ENCODE assay signal across 2 cellular contexts in the genomic region with DNA sequence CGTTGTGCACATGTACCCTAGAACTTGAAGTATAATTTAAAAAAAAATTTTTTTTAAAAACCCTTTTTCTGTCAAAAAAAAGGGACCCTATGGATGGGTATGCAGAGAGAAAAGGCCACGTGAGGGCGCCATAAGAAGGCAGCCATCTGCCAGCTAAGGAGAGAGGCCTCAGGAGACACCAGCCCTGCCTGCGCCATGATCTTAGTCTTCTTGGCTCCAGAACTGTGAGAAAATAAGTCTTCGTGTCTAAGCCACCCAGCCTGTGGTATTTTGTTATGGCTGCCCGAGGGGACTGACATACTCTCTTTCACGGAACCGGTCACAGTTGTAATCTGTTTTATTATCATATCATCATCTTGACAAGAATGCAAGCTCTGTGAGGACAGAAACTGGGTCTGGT.
TF ChIP-seq lines count a peak whose summit lies in the region.

No MANE protein-coding gene starts in this region.

TF ChIP-seq in HepG2, 621 proteins besides CTCF, POLR2A, EP300 and RAD21:
- TF ChIP-seq MAZ (IDR thresholded peaks at IDR 0.05; ENCODE audit: borderline replicate concordance, low read depth, low read length) (no peak), MAZ (CRISPR knock-in tag; IDR thresholded peaks at IDR 0.05; ENCODE audit: low read depth) (no peak), STAG1 (CRISPR knock-in tag; IDR thresholded peaks at IDR 0.05) (peak; percentile 25; the same call in 1 of the 2 replicates)

TF ChIP-seq in K562, 482 proteins besides CTCF, POLR2A, EP300 and RAD21:
- no peak for TF ChIP-seq MCM7 (IDR thresholded peaks at IDR 0.05)
- no peak for TF ChIP-seq ZNF79 (CRISPR knock-in tag; IDR thresholded peaks at IDR 0.05; ENCODE audit: low read depth)
- no peak for TF ChIP-seq KAT7 (CRISPR knock-in tag; IDR thresholded peaks at IDR 0.05; ENCODE audit: borderline replicate concordance)
- no peak for TF ChIP-seq NCOR1 (IDR thresholded peaks at IDR 0.05)
- TF ChIP-seq ZFP1 (CRISPR knock-in tag; IDR thresholded peaks at IDR 0.05): no peak
